In the genomic region with DNA sequence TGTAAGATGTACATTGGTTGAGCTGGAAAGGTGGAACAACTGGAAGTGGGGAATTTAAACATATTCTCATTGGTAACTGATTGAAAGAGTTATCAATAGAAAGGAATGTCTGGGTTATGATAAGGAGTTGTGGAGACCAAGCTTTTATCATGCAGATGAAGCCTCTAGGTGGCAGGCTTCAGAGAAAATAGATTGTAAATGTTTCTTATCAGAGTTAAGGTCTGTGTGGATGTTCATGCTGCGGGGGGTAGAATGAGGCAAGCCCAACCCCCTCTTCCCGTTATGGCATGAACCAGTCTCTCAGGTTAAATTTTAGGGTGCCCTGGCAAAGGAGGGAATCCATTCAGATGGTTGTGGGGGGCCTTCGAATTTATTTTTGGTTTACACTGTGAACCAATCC, we compare ENCODE assay signal across 16 cellular contexts. TPM values are rescaled to one million over a fixed set of nuclear protein-coding genes. Genes with fewer than 3 reads are reported as not detected.
DNase-seq lines count a peak whose midpoint lies in the region; ATAC-seq and TF ChIP-seq lines count a peak whose summit lies in the region.
"Had no signal": no experiment of that assay in that cellular context is flagged by ENCODE, and none has a peak within 500 bp of the region (broad histone marks: within the 10 kb centered on the region; RNA-seq: fewer than 3 reads in every experiment).

No MANE protein-coding gene starts in this region.

- H3K36me3 ChIP-seq in PC-9 (ENCODE audit: low read depth) (no peaks in the 10 kb centered on the region), smooth muscle cell (ENCODE audit: low read depth) (no peaks in the 10 kb centered on the region)

- H3K79me2 ChIP-seq in H9 (ENCODE audit: insufficient read depth, low read length) (no peaks in the 10 kb centered on the region), PC-9 (ENCODE audit: low read depth) (no peaks in the 10 kb centered on the region), smooth muscle cell (ENCODE audit: low read depth) (no peaks in the 10 kb centered on the region)

- peak; percentile 43; the same call in 2 of the 3 replicates for TF ChIP-seq CTCF in H9 (conservative IDR thresholded peaks at IDR 0.05)
- TF ChIP-seq CTCF in PC-9 (conservative IDR thresholded peaks at IDR 0.05) = peak; percentile 45; the same call in 1 of the 2 replicates
- peak; percentile 12 for TF ChIP-seq CTCF in fibroblast of mammary gland (conservative IDR thresholded peaks at IDR 0.05; ENCODE audit: control insufficient read depth, insufficient read depth, low read depth, low read length)
- TF ChIP-seq CTCF in smooth muscle cell (IDR thresholded peaks at IDR 0.05; ENCODE audit: borderline replicate concordance, insufficient read depth, poor library complexity, severe bottlenecking) = peak; percentile 7
- TF ChIP-seq CTCF in natural killer cell (IDR thresholded peaks at IDR 0.05) = no peak

- WGBS in H9 (ENCODE audit: extremely low coverage, insufficient read length, low lambda C conversion rate) = no CpG with 5 or more reads among the region's 3 CpGs
- WGBS in smooth muscle cell (ENCODE audit: low lambda C conversion rate) = 34% methylated on average over 3 of the region's 3 CpGs

- H3K23me2 ChIP-seq in H9 (ENCODE audit: insufficient read length, low read depth, low read length, poor library complexity, severe bottlenecking) = no peaks in the 10 kb centered on the region

- H3T11ph ChIP-seq in H9 (ENCODE audit: low read length) = no peak overlapping the region

- no peak overlapping the region for H2BK20ac ChIP-seq in H9 (ENCODE audit: low read depth, low read length, poor library complexity, severe bottlenecking)

- H4K5ac ChIP-seq in H9 (ENCODE audit: insufficient read length, low read depth, low read length) = no peak overlapping the region

- H3K18ac ChIP-seq in H9 (ENCODE audit: insufficient read length, low read depth, low read length) = no peak overlapping the region

- H3K4me1 ChIP-seq in H9 (ENCODE audit: insufficient read depth, low read length) (no peaks in the 10 kb centered on the region; the same call in 1 of the 2 replicates), PC-9 (replicated peaks; ENCODE audit: insufficient read depth) (no peaks in the 10 kb centered on the region), smooth muscle cell (ENCODE audit: low read depth) (no peaks in the 10 kb centered on the region)
- H3K4me1 ChIP-seq: thyroid gland had no signal

- peaks cover 7 to 15% of the 10 kb centered on the region in 2 experiments for H3K9me3 Mint-ChIP-seq in H9
- no peaks in the 10 kb centered on the region for H3K9me3 Mint-ChIP-seq in natural killer cell
- H3K9me3 Mint-ChIP-seq: activated CD4-positive, alpha-beta T cell treated with anti-CD3 and anti-CD28 coated beads, Interleukin-2, amount 10 ng/mL, durations not matched to agents 24 days and 14 days; activated naive CD8-positive, alpha-beta T cell treated with anti-CD3 and anti-CD28 coated beads, Interleukin-2, amount 50 U/mL, for 24 hours; T-helper 2 cell treated with Interferon-gamma antibody and Interleukin-4, amounts not matched to agents 5 μg/mL and 100 μg/mL, for 36 hours had no signal

- H3K27me3 Mint-ChIP-seq in H9 (ENCODE audit: low read depth) (no peaks in the 10 kb centered on the region; the same call in 1 of the 2 replicates), natural killer cell (ENCODE audit: low read depth in 2 of 2) (no peaks in the 10 kb centered on the region)
- H3K27me3 Mint-ChIP-seq: activated CD4-positive, alpha-beta T cell treated with anti-CD3 and anti-CD28 coated beads, Interleukin-2, amount 10 ng/mL, durations not matched to agents 24 days and 14 days; activated naive CD8-positive, alpha-beta T cell treated with anti-CD3 and anti-CD28 coated beads, Interleukin-2, amount 50 U/mL, for 24 hours; activated T-cell treated with anti-CD3 and anti-CD28 coated beads, Interleukin-2, amount 50 U/mL, for 24 hours had no signal

- no peak overlapping the region for H4K8ac ChIP-seq in H9 (replicated peaks; ENCODE audit: insufficient read length, low read depth, low read length)

- H3K4me3 ChIP-seq in PC-9 (no peak overlapping the region), fibroblast of mammary gland (ENCODE audit: control insufficient read depth, low read depth, low read length) (no peak overlapping the region), smooth muscle cell (no peak overlapping the region)
- H3K4me3 ChIP-seq: thyroid gland had no signal

- H2BK12ac ChIP-seq in H9 (ENCODE audit: insufficient read length, low read depth, low read length) = no peak overlapping the region

- H3K27me3 ChIP-seq in H9 (ENCODE audit: insufficient read depth, low read length) (no peaks in the 10 kb centered on the region), PC-9 (ENCODE audit: insufficient read depth, low read depth) (no peaks in the 10 kb centered on the region), smooth muscle cell (ENCODE audit: low read depth) (no peaks in the 10 kb centered on the region)
- H3K27me3 ChIP-seq: thyroid gland had no signal

- H3K36me3 Mint-ChIP-seq in H9 (ENCODE audit: insufficient read depth in 1 of 3, low read depth in 3 of 3) (peaks cover 9 to 40% (median 25%) of the 10 kb centered on the region in 3 experiments), natural killer cell (no peaks in the 10 kb centered on the region)

- H3K4me1 Mint-ChIP-seq in H9 = peaks cover 22 to 23% of the 10 kb centered on the region in 2 experiments
- peaks cover 5 to 6% of the 10 kb centered on the region in 2 donors for H3K4me1 Mint-ChIP-seq in natural killer cell
- H3K4me1 Mint-ChIP-seq: activated CD4-positive, alpha-beta T cell treated with anti-CD3 and anti-CD28 coated beads, Interleukin-2, amount 10 ng/mL, durations not matched to agents 24 days and 14 days; activated naive CD8-positive, alpha-beta T cell treated with anti-CD3 and anti-CD28 coated beads, Interleukin-2, amount 50 U/mL, for 24 hours had no signal

- no peak overlapping the region for H3K27ac ChIP-seq in H9 (ENCODE audit: insufficient read length, low read depth, low read length)
- no peak overlapping the region for H3K27ac ChIP-seq in PC-9
- H3K27ac ChIP-seq in smooth muscle cell (ENCODE audit: low read depth) = no peak overlapping the region
- H3K27ac ChIP-seq: epithelial cell of prostate, thyroid gland had no signal

- H4K91ac ChIP-seq in H9 (ENCODE audit: insufficient read length, low read depth, low read length) = no peak overlapping the region

- no peak overlapping the region for H2BK15ac ChIP-seq in H9 (ENCODE audit: low read depth, low read length)

- H3K79me1 ChIP-seq in H9 (ENCODE audit: insufficient read depth, low read depth, low read length, poor library complexity, severe bottlenecking) = no peaks in the 10 kb centered on the region

- H2AFZ ChIP-seq in H9 (ENCODE audit: low read length) (no peak overlapping the region), PC-9 (no peak overlapping the region), smooth muscle cell (ENCODE audit: low read depth) (no peak overlapping the region)

- H3K27ac Mint-ChIP-seq in H9 (peak overlapping the region; percentile 11 to 92 (median 91); a peak in 6 of 7 replicates), natural killer cell (no peak overlapping the region)
- H3K27ac Mint-ChIP-seq: activated CD4-positive, alpha-beta T cell treated with anti-CD3 and anti-CD28 coated beads, Interleukin-2, amount 10 ng/mL, durations not matched to agents 24 days and 14 days; activated naive CD8-positive, alpha-beta T cell treated with anti-CD3 and anti-CD28 coated beads, Interleukin-2, amount 50 U/mL, for 24 hours; activated T-cell treated with anti-CD3 and anti-CD28 coated beads, Interleukin-2, amount 50 U/mL, for 24 hours; CD8-positive, alpha-beta T cell; T-helper 2 cell treated with Interferon-gamma antibody and Interleukin-4, amounts not matched to agents 5 μg/mL and 100 μg/mL, for 36 hours had no signal

- POLR2A ChIA-PET in PC-9 (lab: Charles Lee; ENCODE audit: unreplicated experiment) = interaction anchor here (0.5 kb wide), 1 partner anchor 13 kb away, joined by 8 read pairs; no protein-coding TSS in a partner anchor

- no peak for DNase-seq in H9
- DNase-seq in PC-9 = no peak
- no peak for DNase-seq in fibroblast of mammary gland (ENCODE audit: low read depth)
- no peak for DNase-seq in smooth muscle cell (lab: John Stamatoyannopoulos, UW; ENCODE audit: unreplicated experiment)
- no peak for DNase-seq in NCI-H526 treated with DMSO at 0.1 percent for 48 hours (lab: John Stamatoyannopoulos, UW)
- DNase-seq in natural killer cell = no peak
- DNase-seq: activated CD4-positive, alpha-beta T cell treated with anti-CD3 and anti-CD28 coated beads, Interleukin-2, amount 10 ng/mL, durations not matched to agents 24 days and 14 days; activated naive CD8-positive, alpha-beta T cell treated with anti-CD3 and anti-CD28 coated beads, Interleukin-2, amount 50 U/mL, for 24 hours; activated T-cell treated with anti-CD3 and anti-CD28 coated beads, Interleukin-2, amount 50 U/mL, for 24 hours; CD8-positive, alpha-beta T cell; NCI-H187 treated with DMSO at 0.1 percent for 48 hours; NCI-H524; thyroid gland had no signal

- intact Hi-C loops in PC-9 (cut with micrococcal nuclease; ENCODE audit: unreplicated experiment) = no loop called here
- intact Hi-C loops in natural killer cell (cut with micrococcal nuclease) = no loop called here

- no peak overlapping the region for H3K4ac ChIP-seq in H9 (ENCODE audit: low read depth, low read length)

- H2BK120ac ChIP-seq in H9 (ENCODE audit: low read depth, low read length, poor library complexity, severe bottlenecking) = no peak overlapping the region

- H3K4me2 ChIP-seq in H9 (ENCODE audit: insufficient read depth, insufficient read length, low read length) = no peak overlapping the region
- no peak overlapping the region for H3K4me2 ChIP-seq in PC-9
- H3K4me2 ChIP-seq in smooth muscle cell = no peak overlapping the region

- H3K9me3 ChIP-seq in H9 (ENCODE audit: control insufficient read depth, low read depth, low read length) (no peaks in the 10 kb centered on the region), PC-9 (ENCODE audit: insufficient read depth, low read depth) (no peaks in the 10 kb centered on the region), smooth muscle cell (replicated peaks; ENCODE audit: low read depth) (no peaks in the 10 kb centered on the region)
- H3K9me3 ChIP-seq: thyroid gland had no signal

- no peak for ATAC-seq in HG03354 (IDR thresholded peaks at IDR 0.05; ENCODE audit: poor library complexity, severe bottlenecking, unreplicated experiment)
- no peak for ATAC-seq in natural killer cell
- ATAC-seq: activated naive CD8-positive, alpha-beta T cell treated with anti-CD3 and anti-CD28 coated beads, Interleukin-2, amount 50 U/mL, for 24 hours; CD8-positive, alpha-beta T cell had no signal

- H3K9ac ChIP-seq in H9 (ENCODE audit: extremely low read depth, insufficient read length, low read length) = no peak overlapping the region
- no peak overlapping the region for H3K9ac ChIP-seq in smooth muscle cell (ENCODE audit: low read depth)

- H2BK5ac ChIP-seq in H9 (ENCODE audit: insufficient read length, low read length) = no peak overlapping the region

- no peak overlapping the region for H3K23ac ChIP-seq in H9 (ENCODE audit: insufficient read length, low read depth, low read length)

- CTCF ChIA-PET in PC-9 (lab: Charles Lee) = interaction anchor here (0.6 kb wide), 1 partner anchor 885 kb away, joined by 3 read pairs; no protein-coding TSS in a partner anchor

- H4K20me1 ChIP-seq in H9 (ENCODE audit: control insufficient read depth, insufficient read depth, insufficient read length) (no peaks in the 10 kb centered on the region), PC-9 (ENCODE audit: insufficient read depth) (no peaks in the 10 kb centered on the region), smooth muscle cell (ENCODE audit: low read depth) (no peaks in the 10 kb centered on the region)

- peak overlapping the region in 1 of 2 experiments; percentile 29; a peak in 1 of 5 replicates for H3K4me3 Mint-ChIP-seq in H9
- H3K4me3 Mint-ChIP-seq in natural killer cell = no peak overlapping the region
- H3K4me3 Mint-ChIP-seq: activated CD4-positive, alpha-beta T cell treated with anti-CD3 and anti-CD28 coated beads, Interleukin-2, amount 10 ng/mL, durations not matched to agents 24 days and 14 days; activated naive CD8-positive, alpha-beta T cell treated with anti-CD3 and anti-CD28 coated beads, Interleukin-2, amount 50 U/mL, for 24 hours; activated T-cell treated with anti-CD3 and anti-CD28 coated beads, Interleukin-2, amount 50 U/mL, for 24 hours; CD8-positive, alpha-beta T cell; T-helper 2 cell treated with Interferon-gamma antibody and Interleukin-4, amounts not matched to agents 5 μg/mL and 100 μg/mL, for 36 hours had no signal

- H3K9me2 ChIP-seq in PC-9 (ENCODE audit: insufficient read depth) = no peaks in the 10 kb centered on the region

- no peaks in the 10 kb centered on the region for H3F3A ChIP-seq in PC-9 (ENCODE audit: insufficient read depth, low read depth)
- no peaks in the 10 kb centered on the region for H3F3A ChIP-seq in smooth muscle cell (ENCODE audit: low read depth)

- H2AK5ac ChIP-seq in H9 (ENCODE audit: insufficient read length, low read length) = no peak overlapping the region

- no peak overlapping the region for H3K56ac ChIP-seq in H9 (ENCODE audit: insufficient read length, low read depth, low read length)

- no TSS peak for BruUV-seq in PC-9 (replicated peaks; lab: Mats Ljungman, UMichigan)

- no peak overlapping the region for H3K14ac ChIP-seq in H9 (ENCODE audit: insufficient read depth, low read length)

RNA-seq across cellular contexts. Expression of gene ARSD, which starts 16.0 kb away (rescaled TPM):
- total RNA-seq in H9 (2021) (9.5 and 10.3 TPM in 2 replicates), PC-9 (2021) (15.5 and 17.4 TPM in 2 replicates), smooth muscle cell (17.1 and 30.7 TPM in 2 replicates), natural killer cell (10 to 100 TPM in 2 of 3 donors, 1 to 10 TPM in 1; 9.7 to 21.6 (median 13.6) TPM)
- 21.1 and 25.6 TPM in 2 replicates for polyA plus RNA-seq in smooth muscle cell

Comparison
In these comparisons a context has a peak if more than half of its experiments do, and no peak if none do; other contexts are left out.
1. H3K27ac Mint-ChIP-seq: peak in H9 (3 of 3); none in natural killer cell (0 of 2).